In genomic region chr20:34717230-34718095, GRCh38 we compare ENCODE assay signal across 1 cellular context.
TF ChIP-seq lines count a peak whose summit lies in the region.

No MANE protein-coding gene starts in this region.

TF ChIP-seq in HepG2, 621 proteins besides CTCF, POLR2A, EP300 and RAD21 (continued from another document):
- TF ChIP-seq ZNF609 (CRISPR knock-in tag; IDR thresholded peaks at IDR 0.05; ENCODE audit: borderline replicate concordance) (no peak), SPEN (CRISPR knock-in tag; IDR thresholded peaks at IDR 0.05; ENCODE audit: low read depth) (0 out of 2 replicates have a peak, but pooled peaks have one; percentile 24), HHEX (CRISPR knock-in tag; IDR thresholded peaks at IDR 0.05) (no peak), SNAI1 (CRISPR knock-in tag; IDR thresholded peaks at IDR 0.05; ENCODE audit: borderline replicate concordance) (no peak), EHMT2 (IDR thresholded peaks at IDR 0.05; ENCODE audit: borderline replicate concordance, low read depth, low read length) (peak; percentile 48; the same call in 1 of the 2 replicates), ZSCAN5A (CRISPR knock-in tag; IDR thresholded peaks at IDR 0.05; ENCODE audit: borderline replicate concordance) (peak; percentile 90; the same call in 1 of the 2 replicates), ZNF34 (CRISPR knock-in tag; IDR thresholded peaks at IDR 0.05; ENCODE audit: borderline replicate concordance) (no peak; the same call in 1 of the 2 replicates), DBP (CRISPR knock-in tag; IDR thresholded peaks at IDR 0.05; ENCODE audit: not compliant biosample characterization) (no peak), E2F2 (CRISPR knock-in tag; IDR thresholded peaks at IDR 0.05; ENCODE audit: borderline replicate concordance) (no peak), SOX13 (IDR thresholded peaks at IDR 0.05) (no peak), SOX13 (CRISPR knock-in tag; conservative IDR thresholded peaks at IDR 0.05 in 1 of 2, IDR thresholded peaks at IDR 0.05 in 1 of 2) (peak in 1 of 2 experiments; percentile 32; a peak in 2 of 4 replicates), SIX4 (CRISPR knock-in tag; IDR thresholded peaks at IDR 0.05) (no peak), PHF20 (CRISPR knock-in tag; IDR thresholded peaks at IDR 0.05) (no peak), ZNF605 (CRISPR knock-in tag; IDR thresholded peaks at IDR 0.05) (no peak), NBN (conservative IDR thresholded peaks at IDR 0.05) (no peak)
TF ChIP-seq in HepG2: peak in this region for 139.
